12 cellular contexts compared by ENCODE assay signal in genomic region chr10:103789771-103790201, GRCh38.
DNase-seq lines count a peak whose midpoint lies in the region; ATAC-seq and TF ChIP-seq lines count a peak whose summit lies in the region.
"Had no signal": no experiment of that assay in that cellular context is flagged by ENCODE, and none has a peak within 500 bp of the region (broad histone marks: within the 10 kb centered on the region; RNA-seq: fewer than 3 reads in every experiment).

No MANE protein-coding gene starts in this region.

- H3K27me3 Mint-ChIP-seq in CD4-positive, alpha-beta T cell: no peaks in the 10 kb centered on the region
- peaks cover 0 to 1% of the 10 kb centered on the region in 2 donors for H3K27me3 Mint-ChIP-seq in T-cell

- H3K9me3 Mint-ChIP-seq in CD4-positive, alpha-beta T cell: no peaks in the 10 kb centered on the region
- no peaks in the 10 kb centered on the region for H3K9me3 Mint-ChIP-seq in T-cell
- H3K9me3 Mint-ChIP-seq: activated naive CD8-positive, alpha-beta T cell treated with anti-CD3 and anti-CD28 coated beads, Interleukin-2, amount 50 U/mL, for 24 hours had no signal

- CTCF ChIA-PET in CD4-positive, alpha-beta T cell (lab: Charles Lee): interaction anchor here (0.7 kb wide), 1 partner anchor 77 kb away, joined by 3 read pairs; no protein-coding TSS in a partner anchor
- CTCF ChIA-PET in HEK293 (lab: Yijun Ruan, JAX) (interaction anchor here (0.6 to 1.0 kb wide), 3 partner anchors 13 to 155 kb away, joined by 3 to 6 read pairs (median 4); no protein-coding TSS in a partner anchor), T-cell (lab: Charles Lee) (interaction anchor here (0.6 to 0.7 kb wide), 2 partner anchors 24 to 364 kb away, joined by 3 read pairs; no protein-coding TSS in a partner anchor)

- H3K4me3 Mint-ChIP-seq in CD4-positive, alpha-beta T cell: no peak overlapping the region
- no peak overlapping the region for H3K4me3 Mint-ChIP-seq in T-cell
- H3K4me3 Mint-ChIP-seq: activated naive CD8-positive, alpha-beta T cell treated with anti-CD3 and anti-CD28 coated beads, Interleukin-2, amount 50 U/mL, for 24 hours had no signal

- H3K36me3 Mint-ChIP-seq in CD4-positive, alpha-beta T cell (ENCODE audit: low read depth): no peaks in the 10 kb centered on the region
- no peaks in the 10 kb centered on the region for H3K36me3 Mint-ChIP-seq in T-cell

- no peak overlapping the region for H3K27ac ChIP-seq in CD4-positive, alpha-beta T cell (ENCODE audit: low read depth, low read length)
- H3K27ac ChIP-seq in HEK293 (ENCODE audit: extremely low read depth, low read depth, low read length): no peak overlapping the region
- H3K27ac ChIP-seq in Karpas-422 (ENCODE audit: low read length): no peak overlapping the region
- H3K27ac ChIP-seq: lower lobe of right lung had no signal

- POLR2A ChIA-PET in CD4-positive, alpha-beta T cell (lab: Charles Lee): interaction anchor here (0.8 to 1.4 kb wide), 2 partner anchors 17 to 23 kb away, joined by 5 read pairs; no protein-coding TSS in a partner anchor
- POLR2A ChIA-PET in HEK293 (lab: Yijun Ruan, JAX): no interaction called here
- POLR2A ChIA-PET in T-cell (lab: Charles Lee): interaction anchor here in 1 of 2 donors (0.7 kb wide), 1 partner anchor 115 kb away, joined by 4 read pairs; no protein-coding TSS in a partner anchor

- no peaks in the 10 kb centered on the region for H3K79me2 ChIP-seq in Karpas-422 (ENCODE audit: low read length)

- no peak for TF ChIP-seq CTCF in CD4-positive, alpha-beta T cell (IDR thresholded peaks at IDR 0.05)
- TF ChIP-seq CTCF in HEK293 (tag by site-specific recombination; IDR thresholded peaks at IDR 0.05): no peak

- peaks cover 4% of the 10 kb centered on the region; the same call in 1 of the 2 replicates for H3K4me1 ChIP-seq in HEK293 (ENCODE audit: control insufficient read depth, insufficient read depth, low read length)
- H3K4me1 ChIP-seq in Karpas-422 (ENCODE audit: low read length): no peaks in the 10 kb centered on the region

- H3K36me3 ChIP-seq in HEK293 (ENCODE audit: control insufficient read depth in 2 of 2, insufficient read depth in 1 of 2, low read length in 2 of 2): peaks cover 0 to 3% of the 10 kb centered on the region in 2 experiments; a peak in 1 of 3 replicates
- no peaks in the 10 kb centered on the region for H3K36me3 ChIP-seq in Karpas-422 (ENCODE audit: insufficient read depth, low read length)
- H3K36me3 ChIP-seq: lower lobe of right lung had no signal

- no peak overlapping the region for H3K4me2 ChIP-seq in Karpas-422 (ENCODE audit: low read depth, low read length, poor library complexity, severe bottlenecking)

- no peaks in the 10 kb centered on the region for H4K20me1 ChIP-seq in Karpas-422 (ENCODE audit: insufficient read depth, low read depth, low read length)

- no peak for DNase-seq in CD4-positive, alpha-beta T cell
- peak in 5 of 34 experiments; percentile 6 to 22 (median 15) for DNase-seq in T-cell
- peak; percentile 85 for DNase-seq in mucosa of gallbladder (ENCODE audit: low spot score)
- DNase-seq in Karpas-422: no peak
- DNase-seq: activated naive CD8-positive, alpha-beta T cell treated with anti-CD3 and anti-CD28 coated beads, Interleukin-2, amount 50 U/mL, for 24 hours; lower lobe of right lung; NCI-H774; stimulated activated CD4-positive, alpha-beta T cell treated with anti-CD3 and anti-CD28 coated beads, Interleukin-4, amount 100 ng/mL, for 1 hour had no signal

- H3K27ac Mint-ChIP-seq in CD4-positive, alpha-beta T cell: no peak overlapping the region
- peak overlapping the region in 1 of 2 donors; percentile 67 for H3K27ac Mint-ChIP-seq in T-cell
- H3K27ac Mint-ChIP-seq: activated naive CD8-positive, alpha-beta T cell treated with anti-CD3 and anti-CD28 coated beads, Interleukin-2, amount 50 U/mL, for 24 hours had no signal

- peaks cover 8% of the 10 kb centered on the region for H3K4me1 Mint-ChIP-seq in CD4-positive, alpha-beta T cell (ENCODE audit: low read depth)
- H3K4me1 Mint-ChIP-seq in T-cell: peaks cover 8 to 13% (median 10%) of the 10 kb centered on the region in 3 donors

- H3K4me3 ChIP-seq in HEK293 (ENCODE audit: low read depth, low read length) (no peak overlapping the region), Karpas-422 (ENCODE audit: low read length) (no peak overlapping the region)
- H3K4me3 ChIP-seq: lower lobe of right lung had no signal

- no peak overlapping the region for H2AFZ ChIP-seq in Karpas-422 (ENCODE audit: low read length)

- intact Hi-C loops in CD4-positive, alpha-beta T cell (cut with DNase I, micrococcal nuclease): loop anchor here in 1 of 2 experiments (5.0 kb wide), 1 partner anchor 47 kb away; no protein-coding TSS in a partner anchor

- no peak overlapping the region for H3K9ac ChIP-seq in Karpas-422 (ENCODE audit: low read length)

- H3K9me2 ChIP-seq in Karpas-422 (replicated peaks; ENCODE audit: insufficient read depth, low read length): no peaks in the 10 kb centered on the region

- H3K27me3 ChIP-seq in CD4-positive, alpha-beta T cell (ENCODE audit: control insufficient read depth, insufficient read depth, low read length): no peaks in the 10 kb centered on the region
- no peaks in the 10 kb centered on the region for H3K27me3 ChIP-seq in Karpas-422 (ENCODE audit: low read length)

- ATAC-seq in CD4-positive, alpha-beta T cell (ENCODE audit: poor library complexity): peak; percentile 68
- ATAC-seq in T-cell (replicated peaks in 1 of 4) (peak; percentile 62 to 76 (median 69)), HG03196 (IDR thresholded peaks at IDR 0.05; ENCODE audit: unreplicated experiment) (no peak), GM21526 (IDR thresholded peaks at IDR 0.05; ENCODE audit: low FRiP score, unreplicated experiment) (no peak), HG03354 (IDR thresholded peaks at IDR 0.05; ENCODE audit: poor library complexity, severe bottlenecking, unreplicated experiment) (no peak)
- ATAC-seq: activated naive CD8-positive, alpha-beta T cell treated with anti-CD3 and anti-CD28 coated beads, Interleukin-2, amount 50 U/mL, for 24 hours had no signal

- H3K9me3 ChIP-seq in CD4-positive, alpha-beta T cell (ENCODE audit: control insufficient read depth, low read length): no peaks in the 10 kb centered on the region
- no peaks in the 10 kb centered on the region for H3K9me3 ChIP-seq in HEK293 (ENCODE audit: control insufficient read depth, insufficient read depth, low read depth, low read length)
- no peaks in the 10 kb centered on the region for H3K9me3 ChIP-seq in Karpas-422 (ENCODE audit: low read length)
- H3K9me3 ChIP-seq: lower lobe of right lung had no signal

TF ChIP-seq in HEK293, 187 proteins besides CTCF, POLR2A, EP300 and RAD21:
- TF ChIP-seq ZNF600 (tag by site-specific recombination; IDR thresholded peaks at IDR 0.05) (peak; percentile 60; the same call in 1 of the 2 replicates), GFI1B (tag by site-specific recombination; IDR thresholded peaks at IDR 0.05) (no peak)

Comparison
In these comparisons a context has a peak if more than half of its experiments do, and no peak if none do; other contexts are left out.
1. ATAC-seq: peak in CD4-positive, alpha-beta T cell (single experiment) and T-cell (4 of 4); none in HG03196 (single experiment), GM21526 (single experiment) and HG03354 (single experiment).